Comparison of ENCODE assay signal across 13 cellular contexts in genomic region chr1:66739401-66740157, GRCh38. TPM values are rescaled to one million over a fixed set of nuclear protein-coding genes. Genes with fewer than 3 reads are reported as not detected.
DNase-seq lines count a peak whose midpoint lies in the region; ATAC-seq, FAIRE-seq and TF ChIP-seq lines count a peak whose summit lies in the region.
"Had no signal": no experiment of that assay in that cellular context is flagged by ENCODE, and none has a peak within 500 bp of the region (broad histone marks: within the 10 kb centered on the region; RNA-seq: fewer than 3 reads in every experiment).

No MANE protein-coding gene starts in this region.

- intact Hi-C loops in left colon (cut with DNase I, micrococcal nuclease), result no loop called here

- DNase-seq in islet precursor cell (peak; percentile 58), RCC 7860 (ENCODE audit: low spot score) (no peak), left colon (no peak)
- no peak for DNase-seq in activated effector memory CD4-positive, alpha-beta T cell treated with anti-CD3 and anti-CD28 coated beads, Interleukin-2, amount 50 U/mL, for 16 hours
- DNase-seq: activated CD4-positive, alpha-beta T cell treated with anti-CD3 and anti-CD28 coated beads, Interleukin-2, amount 50 U/mL, for 1 hour; CD8-positive, alpha-beta memory T cell; NCI-H2029; sigmoid colon had no signal

- FAIRE-seq in RCC 7860 (lab: Jason Lieb, UNC), result no peak

- ATAC-seq in GM18861 (IDR thresholded peaks at IDR 0.05; ENCODE audit: unreplicated experiment), result peak; percentile 80
- ATAC-seq in GM21515 (IDR thresholded peaks at IDR 0.05; ENCODE audit: unreplicated experiment), result peak; percentile 67
- ATAC-seq in HG03442 (IDR thresholded peaks at IDR 0.05; ENCODE audit: unreplicated experiment), result peak; percentile 94
- ATAC-seq in left colon, result no peak
- ATAC-seq in SK-N-SH treated with all-trans-retinoic acid at 6 μM for 48 hours, result no peak

TF ChIP-seq in SK-N-SH treated with all-trans-retinoic acid at 6 μM for 48 hours, 23 proteins besides CTCF, POLR2A, EP300 and RAD21:
- TF ChIP-seq OSR1 (CRISPR knock-in tag; IDR thresholded peaks at IDR 0.05), result no peak
- TF ChIP-seq PPARA (CRISPR knock-in tag; IDR thresholded peaks at IDR 0.05; ENCODE audit: borderline replicate concordance), result no peak
- TF ChIP-seq TCF4 (CRISPR knock-in tag; IDR thresholded peaks at IDR 0.05; ENCODE audit: borderline replicate concordance), result no peak
- no peak for TF ChIP-seq ZNF565 (CRISPR knock-in tag; conservative IDR thresholded peaks at IDR 0.05; ENCODE audit: low read depth)
- TF ChIP-seq CSRNP3 (CRISPR knock-in tag; IDR thresholded peaks at IDR 0.05), result no peak
- TF ChIP-seq BACH2 (CRISPR knock-in tag; IDR thresholded peaks at IDR 0.05; ENCODE audit: borderline replicate concordance), result no peak
- no peak for TF ChIP-seq ARNTL (CRISPR knock-in tag; IDR thresholded peaks at IDR 0.05; ENCODE audit: borderline replicate concordance, low read depth)

RNA-seq across cellular contexts. Expression of gene DYNLT5, which starts 12.7 kb away (rescaled TPM):
- total RNA-seq in left colon, result under 1 TPM; 0.17 to 0.24 TPM
- total RNA-seq: CD8-positive, alpha-beta memory T cell; HT1080 had no signal

Comparison
In these comparisons a context has a peak if more than half of its experiments do, and no peak if none do; other contexts are left out.
1. ATAC-seq: peak in GM18861 (single experiment), GM21515 (single experiment) and HG03442 (single experiment); none in left colon (single experiment) and SK-N-SH treated with all-trans-retinoic acid at 6 μM for 48 hours (single experiment).